In genomic region chr2:65429799-65430514, GRCh38 we compare ENCODE assay signal across 8 cellular contexts. TPM values are rescaled to one million over a fixed set of nuclear protein-coding genes. Genes with fewer than 3 reads are reported as not detected.
DNase-seq lines count a peak whose midpoint lies in the region; ATAC-seq and TF ChIP-seq lines count a peak whose summit lies in the region.

No MANE protein-coding gene starts in this region.

- H3K27me3 Mint-ChIP-seq in naive thymus-derived CD8-positive, alpha-beta T cell, result peaks cover 12 to 31% (median 24%) of the 10 kb centered on the region in 5 donors

- no peaks in the 10 kb centered on the region for H3K27me3 ChIP-seq in BJ (ENCODE audit: control insufficient read depth, insufficient read depth, low read length)

- POLR2A ChIA-PET in BJ (lab: Charles Lee), result interaction anchor here (0.6 to 0.7 kb wide), 2 partner anchors 178 to 651 kb away, joined by 3 read pairs; no protein-coding TSS in a partner anchor
- POLR2A ChIA-PET in naive thymus-derived CD8-positive, alpha-beta T cell (lab: Charles Lee), result interaction anchor here (0.6 kb wide), 1 partner anchor 15 kb away, joined by 3 read pairs; no protein-coding TSS in a partner anchor

- no peak for TF ChIP-seq CTCF in BJ (IDR thresholded peaks at IDR 0.05; ENCODE audit: insufficient read depth, low read depth, low read length)
- no peak for TF ChIP-seq CTCF in choroid plexus epithelial cell (conservative IDR thresholded peaks at IDR 0.05; ENCODE audit: low read depth, low read length)

- DNase-seq in BJ (ENCODE audit: low read depth), result no peak
- no peak for DNase-seq in choroid plexus epithelial cell (ENCODE audit: low read depth)
- DNase-seq in naive thymus-derived CD8-positive, alpha-beta T cell, result no peak
- DNase-seq in SHP77 (lab: John Stamatoyannopoulos, UW), result no peak
- DNase-seq in COR-L47 (lab: John Stamatoyannopoulos, UW), result no peak
- no peak for DNase-seq in activated CD8-positive, alpha-beta memory T cell treated with anti-CD3 and anti-CD28 coated beads for 24 hours
- DNase-seq in stimulated activated CD4-positive, alpha-beta T cell treated with anti-CD3 and anti-CD28 coated beads, Interleukin-12 subunit alpha, Interleukin-12 subunit beta, amount 100 ng/mL, for 4 hours, result no peak

- no peaks in the 10 kb centered on the region for H3K36me3 Mint-ChIP-seq in naive thymus-derived CD8-positive, alpha-beta T cell

- no peak for ATAC-seq in naive thymus-derived CD8-positive, alpha-beta T cell

- no peaks in the 10 kb centered on the region for H3K9me3 ChIP-seq in KOPT-K1 (ENCODE audit: insufficient read depth, low read length, poor library complexity, severe bottlenecking)

- H3K4me1 Mint-ChIP-seq in naive thymus-derived CD8-positive, alpha-beta T cell, result peaks cover 3 to 12% (median 9%) of the 10 kb centered on the region in 4 donors

- peak overlapping the region in 2 of 10 donors; percentile 34 to 35 for H3K27ac Mint-ChIP-seq in naive thymus-derived CD8-positive, alpha-beta T cell

- peak overlapping the region; percentile 79 to 93 (median 89) for H3K4me3 Mint-ChIP-seq in naive thymus-derived CD8-positive, alpha-beta T cell

- peak overlapping the region; percentile 70 for H3K27ac ChIP-seq in KOPT-K1 (ENCODE audit: low read depth, low read length, poor library complexity, severe bottlenecking)

- H3K36me3 ChIP-seq in BJ (ENCODE audit: control insufficient read depth, insufficient read depth, low read length), result no peaks in the 10 kb centered on the region
- peaks cover 12% of the 10 kb centered on the region; the same call in 1 of the 2 replicates for H3K36me3 ChIP-seq in KOPT-K1 (ENCODE audit: insufficient read depth, low read length)

- CTCF ChIA-PET in BJ (lab: Yijun Ruan, JAX), result no interaction called here

- peak overlapping the region; percentile 97 for H3K4me3 ChIP-seq in BJ (ENCODE audit: low read depth, low read length)
- peak overlapping the region; percentile 88 for H3K4me3 ChIP-seq in choroid plexus epithelial cell (ENCODE audit: low read depth, low read length)

- peaks cover 0 to 3% (median 0%) of the 10 kb centered on the region in 9 donors for H3K9me3 Mint-ChIP-seq in naive thymus-derived CD8-positive, alpha-beta T cell

RNA-seq across cellular contexts. Expression of gene SPRED2, which starts 2.4 kb away (rescaled TPM):
- 11.0 and 13.1 TPM in 2 replicates for polyA plus RNA-seq in BJ (2011; rRNA removed)
- 13.0 and 17.9 TPM in 2 replicates for polyA minus RNA-seq in BJ (2011; rRNA and poly(A)+ RNA removed)
- under 1 TPM; 0.23 to 0.33 TPM for total RNA-seq in naive thymus-derived CD8-positive, alpha-beta T cell
- polyA plus RNA-seq in naive thymus-derived CD8-positive, alpha-beta T cell, result under 1 TPM in 2 of 3 donors, not detected in 1; 0.17 to 0.57 TPM
